ENCODE assay signal across 19 cellular contexts in the genomic region with DNA sequence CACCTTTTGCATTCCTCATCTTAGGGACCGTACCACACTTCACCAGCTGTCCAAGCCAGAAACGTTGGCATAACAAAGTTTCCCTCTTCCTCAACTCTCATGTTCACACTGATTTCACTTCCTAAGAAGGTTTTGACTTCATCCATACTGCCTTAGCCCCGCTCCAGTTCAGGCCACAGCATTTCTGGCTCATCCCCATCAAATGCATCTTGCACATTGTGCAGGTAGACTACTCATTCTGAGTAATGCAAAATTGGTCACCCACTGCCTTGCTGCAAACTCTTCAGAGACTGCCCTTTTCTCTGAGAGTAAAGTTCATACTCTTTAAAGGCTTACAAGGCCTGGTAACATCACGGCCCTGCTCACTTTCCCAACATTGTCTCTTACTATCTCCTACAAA. TPM values are rescaled to one million over a fixed set of nuclear protein-coding genes. Genes with fewer than 3 reads are reported as not detected.
"Had no signal": no experiment of that assay in that cellular context is flagged by ENCODE, and none has a peak within 500 bp of the region (broad histone marks: within the 10 kb centered on the region; RNA-seq: fewer than 3 reads in every experiment).

No MANE protein-coding gene starts in this region.

- DNase-seq: activated CD4-positive, alpha-beta memory T cell treated with anti-CD3 and anti-CD28 coated beads for 36 hours; activated CD4-positive, CD25-positive, alpha-beta regulatory T cell treated with anti-CD3 and anti-CD28 coated beads, Interleukin-2, amount 50 U/mL, for 72 hours; activated T-cell treated with anti-CD3 and anti-CD28 coated beads for 4 hours; amygdala; body of pancreas; caudate nucleus; effector memory CD8-positive, alpha-beta T cell; foreskin melanocyte; hypothalamus; islet precursor cell; nephron progenitor cell; occipital lobe; stimulated activated CD4-positive, alpha-beta T cell treated with anti-CD3 and anti-CD28 coated beads, Interleukin-2, amount 100 ng/mL, for 24 hours; stimulated activated naive CD4-positive, alpha-beta T cell treated with Interleukin-2 at 50 U/mL for 16 hours; thyroid gland had no signal

- H3K27me3 ChIP-seq: body of pancreas, thyroid gland had no signal

- H3K27ac ChIP-seq: body of pancreas, thyroid gland had no signal

- H3K4me3 ChIP-seq: body of pancreas, thyroid gland had no signal

- H3K27me3 Mint-ChIP-seq: activated CD4-positive, alpha-beta memory T cell treated with anti-CD3 and anti-CD28 coated beads for 36 hours; activated naive CD8-positive, alpha-beta T cell; effector memory CD8-positive, alpha-beta T cell had no signal

- H3K4me3 Mint-ChIP-seq: activated CD4-positive, alpha-beta memory T cell treated with anti-CD3 and anti-CD28 coated beads for 36 hours; activated naive CD8-positive, alpha-beta T cell; activated T-helper 1 cell treated with anti-CD3 and anti-CD28 coated beads, Interleukin-12 subunit alpha, Interleukin-12 subunit beta, Interleukin-2, Interleukin-4 antibody, amounts not matched to agents 30 ng/mL and 10 ng/mL and 1 ng/mL, durations not matched to agents 14 hours and 24 hours and 36 hours; effector memory CD8-positive, alpha-beta T cell; nephron progenitor cell had no signal

- H3K4me1 ChIP-seq: body of pancreas, thyroid gland had no signal

- H3K9me3 ChIP-seq: body of pancreas, thyroid gland had no signal

- ATAC-seq: body of pancreas; effector memory CD8-positive, alpha-beta T cell had no signal

- H3K9me3 Mint-ChIP-seq: activated CD4-positive, alpha-beta memory T cell treated with anti-CD3 and anti-CD28 coated beads for 36 hours; activated T-helper 1 cell treated with anti-CD3 and anti-CD28 coated beads, Interleukin-12 subunit alpha, Interleukin-12 subunit beta, Interleukin-2, Interleukin-4 antibody, amounts not matched to agents 30 ng/mL and 10 ng/mL and 1 ng/mL, durations not matched to agents 14 hours and 24 hours and 36 hours; effector memory CD8-positive, alpha-beta T cell; nephron progenitor cell had no signal

- H3K27ac Mint-ChIP-seq: activated CD4-positive, alpha-beta memory T cell treated with anti-CD3 and anti-CD28 coated beads for 36 hours; activated naive CD8-positive, alpha-beta T cell had no signal

RNA-seq across cellular contexts. Expression of gene OIP5, which starts 9.1 kb away (rescaled TPM):
- total RNA-seq: body of pancreas, myocyte, ureter had no signal
